Comparison of ENCODE assay signal across 2 cellular contexts in the genomic region with DNA sequence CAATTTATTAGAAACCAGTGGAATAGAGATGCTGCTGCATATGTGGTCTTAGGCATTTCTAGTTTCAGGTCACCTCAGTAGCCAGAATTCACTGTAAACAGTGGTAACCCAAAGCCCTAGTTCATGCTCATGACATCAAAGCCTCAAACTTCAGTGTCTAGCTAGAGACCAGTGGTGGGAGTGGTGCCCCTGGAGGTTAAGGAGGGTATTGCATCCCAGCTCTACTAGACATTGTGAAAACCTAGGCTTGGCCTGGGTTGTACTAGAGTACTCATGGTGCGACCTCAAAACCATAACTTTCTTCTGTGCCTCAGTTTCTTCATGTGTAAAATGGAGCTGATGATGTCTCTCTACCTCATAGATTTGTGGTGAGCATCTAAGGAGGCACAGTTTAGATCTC.
TF ChIP-seq lines count a peak whose summit lies in the region.

No MANE protein-coding gene starts in this region.

TF ChIP-seq in HEK293T, 16 proteins besides CTCF, POLR2A, EP300 and RAD21 (continued from another document):
- no peak for TF ChIP-seq FOXM1 (IDR thresholded peaks at IDR 0.05; ENCODE audit: borderline replicate concordance)
- no peak for TF ChIP-seq NFRKB (IDR thresholded peaks at IDR 0.05)
- no peak for TF ChIP-seq LEF1 (IDR thresholded peaks at IDR 0.05; ENCODE audit: borderline replicate concordance)
- no peak for TF ChIP-seq FOXA1 (IDR thresholded peaks at IDR 0.05)
- TF ChIP-seq HDGF (IDR thresholded peaks at IDR 0.05; ENCODE audit: borderline replicate concordance), result no peak
- no peak for TF ChIP-seq CTBP1 (IDR thresholded peaks at IDR 0.05; ENCODE audit: borderline replicate concordance)
- TF ChIP-seq BHLHE40 (IDR thresholded peaks at IDR 0.05; ENCODE audit: borderline replicate concordance), result no peak
- TF ChIP-seq TARDBP (IDR thresholded peaks at IDR 0.05), result no peak
- no peak for TF ChIP-seq FOXK2 (IDR thresholded peaks at IDR 0.05)

TF ChIP-seq in neural cell, 6 proteins besides CTCF, POLR2A, EP300 and RAD21 (continued from another document):
- TF ChIP-seq REST (IDR thresholded peaks at IDR 0.05; ENCODE audit: borderline replicate concordance), result no peak
